16 cellular contexts compared by ENCODE assay signal in the genomic region with DNA sequence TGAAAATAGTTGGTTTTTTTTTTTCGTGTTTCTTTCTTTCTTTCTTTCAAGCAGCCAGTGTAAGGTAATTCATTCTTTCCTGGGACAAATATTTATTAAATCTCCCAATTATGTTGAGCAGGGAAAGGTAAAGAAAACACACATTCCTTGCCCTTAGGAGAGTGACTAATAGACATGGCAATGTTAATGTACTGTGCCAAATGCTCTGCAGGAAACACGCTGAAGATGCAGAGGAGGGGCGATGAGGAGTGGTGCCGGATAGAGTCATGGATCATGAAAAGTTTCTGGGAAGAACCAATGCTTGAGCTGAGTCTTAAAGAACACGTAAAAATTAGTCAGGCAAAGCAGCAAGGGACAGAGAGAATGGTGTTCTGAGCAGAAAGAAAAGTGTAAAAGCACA.
DNase-seq lines count a peak whose midpoint lies in the region; ATAC-seq, FAIRE-seq and TF ChIP-seq lines count a peak whose summit lies in the region.
"Had no signal": no experiment of that assay in that cellular context is flagged by ENCODE, and none has a peak within 500 bp of the region (broad histone marks: within the 10 kb centered on the region; RNA-seq: fewer than 3 reads in every experiment).

No MANE protein-coding gene starts in this region.

- no peak for ATAC-seq in GM21737 (IDR thresholded peaks at IDR 0.05; ENCODE audit: unreplicated experiment)
- ATAC-seq in stimulated activated memory B cell treated with anti-CD40 and anti-IgM and Interleukin-4, amounts not matched to agents 10 μg/mL and 1 μg/mL and 100 μg/mL, for 72 hours, result no peak
- ATAC-seq in GM21576 (IDR thresholded peaks at IDR 0.05; ENCODE audit: unreplicated experiment), result no peak

- TF ChIP-seq RAD21 in Ishikawa (IDR thresholded peaks at IDR 0.05; ENCODE audit: low read depth), result no peak

- peak overlapping the region; percentile 91 for H2AFZ ChIP-seq in keratinocyte (ENCODE audit: control insufficient read depth, low read length)

- H3K27me3 Mint-ChIP-seq in stimulated activated memory B cell treated with anti-CD40 and anti-IgM and Interleukin-4, amounts not matched to agents 10 μg/mL and 1 μg/mL and 100 μg/mL, for 72 hours, result no peaks in the 10 kb centered on the region

- no peaks in the 10 kb centered on the region for H3K9me3 ChIP-seq in keratinocyte (ENCODE audit: control insufficient read depth, low read depth, low read length)
- H3K9me3 ChIP-seq: vagina had no signal

- H3K36me3 Mint-ChIP-seq in stimulated activated memory B cell treated with anti-CD40 and anti-IgM and Interleukin-4, amounts not matched to agents 10 μg/mL and 1 μg/mL and 100 μg/mL, for 72 hours, result peaks cover 23% of the 10 kb centered on the region

- H3K27me3 ChIP-seq in brain microvascular endothelial cell (replicated peaks) (no peaks in the 10 kb centered on the region), keratinocyte (ENCODE audit: control insufficient read depth, extremely low read depth, insufficient read depth, low read length) (no peaks in the 10 kb centered on the region)
- H3K27me3 ChIP-seq: vagina had no signal

- H3K9me1 ChIP-seq in keratinocyte (ENCODE audit: control insufficient read depth, extremely low read depth, insufficient read depth, low read length), result no peaks in the 10 kb centered on the region

- no peak overlapping the region for H3K27ac ChIP-seq in brain microvascular endothelial cell
- H3K27ac ChIP-seq in keratinocyte (ENCODE audit: control insufficient read depth, insufficient read depth, low read length), result peak overlapping the region; percentile 46
- H3K27ac ChIP-seq: coronary artery, vagina had no signal

- no peak overlapping the region for H3K27ac Mint-ChIP-seq in stimulated activated memory B cell treated with anti-CD40 and anti-IgM and Interleukin-4, amounts not matched to agents 10 μg/mL and 1 μg/mL and 100 μg/mL, for 72 hours
- H3K27ac Mint-ChIP-seq: T-helper 1 cell treated with Interleukin-12 subunit alpha and Interleukin-12 subunit beta and Interleukin-4 antibody, amounts not matched to agents 30 μg/mL and 1 μg/mL, for 36 hours had no signal

- dilution Hi-C loops in keratinocyte (cut with MboI; ENCODE audit: extremely low pct_ligation_motif_present, low sequenced_read_pairs), result no loop called here

- TF ChIP-seq CTCF in brain microvascular endothelial cell (IDR thresholded peaks at IDR 0.05; ENCODE audit: low read depth, low read length, missing control alignments) (no peak), keratinocyte (optimal IDR thresholded peaks at IDR 0.05 in 1 of 3, IDR thresholded peaks at IDR 0.05 in 1 of 3, conservative IDR thresholded peaks at IDR 0.05 in 1 of 3; ENCODE audit: extremely low read depth in 1 of 3, insufficient read depth in 2 of 3, low read length in 3 of 3) (no peak)

- no peaks in the 10 kb centered on the region for H3K36me3 ChIP-seq in brain microvascular endothelial cell (replicated peaks)
- H3K36me3 ChIP-seq in keratinocyte (ENCODE audit: control insufficient read depth in 2 of 2, extremely low read depth in 1 of 2, insufficient read depth in 2 of 2, low read length in 2 of 2), result no peaks in the 10 kb centered on the region
- H3K36me3 ChIP-seq: vagina had no signal

- H3K9ac ChIP-seq in keratinocyte (ENCODE audit: control insufficient read depth, extremely low read depth, insufficient read depth, low read length), result no peak overlapping the region

- H3K9me3 Mint-ChIP-seq in stimulated activated memory B cell treated with anti-CD40 and anti-IgM and Interleukin-4, amounts not matched to agents 10 μg/mL and 1 μg/mL and 100 μg/mL, for 72 hours, result peaks cover 4% of the 10 kb centered on the region

- peak overlapping the region; percentile 56 for H3K4me2 ChIP-seq in keratinocyte (ENCODE audit: control insufficient read depth, extremely low read depth, insufficient read depth, low read depth, low read length)

- no peak for TF ChIP-seq EP300 in Ishikawa (IDR thresholded peaks at IDR 0.05; ENCODE audit: borderline replicate concordance)

- H3K79me2 ChIP-seq in keratinocyte (ENCODE audit: control insufficient read depth, insufficient read depth, low read length), result no peaks in the 10 kb centered on the region

- DNase-seq in AG08396 (ENCODE audit: low spot score), result peak; percentile 13
- peak; percentile 22 for DNase-seq in brain microvascular endothelial cell
- DNase-seq in keratinocyte (ENCODE audit: low read depth, low spot score), result peak; percentile 61
- no peak for DNase-seq in epidermal melanocyte (ENCODE audit: insufficient read length, low spot score)
- DNase-seq: activated CD4-positive, alpha-beta T cell treated with anti-CD3 and anti-CD28 coated beads, Interleukin-2, amount 50 U/mL, for 48 hours; AML-193; DND-41; KG1; NCI-H2081 treated with DMSO at 0.1 percent for 48 hours had no signal

- no peaks in the 10 kb centered on the region for H4K20me1 ChIP-seq in keratinocyte (ENCODE audit: control insufficient read depth, extremely low read depth, insufficient read depth, low read length)

- peak; percentile 97 for FAIRE-seq in keratinocyte (lab: Jason Lieb, UNC)

- no peak overlapping the region for H3K4me3 ChIP-seq in brain microvascular endothelial cell (ENCODE audit: low read depth, low read length)
- H3K4me3 ChIP-seq in keratinocyte (ENCODE audit: control insufficient read depth in 2 of 3, extremely low read depth in 1 of 3, insufficient read depth in 2 of 3, low read depth in 1 of 3, low read length in 3 of 3), result peak overlapping the region in 2 of 3 experiments; percentile 29 to 39
- H3K4me3 ChIP-seq: coronary artery, vagina had no signal

- H3K4me1 ChIP-seq in keratinocyte (ENCODE audit: control insufficient read depth, extremely low read depth, insufficient read depth, low read length), result peaks cover 15% of the 10 kb centered on the region
- H3K4me1 ChIP-seq: vagina had no signal

- in situ Hi-C loops in brain microvascular endothelial cell (cut with HindIII; ENCODE audit: low pct_ligation_motif_present, low sequenced_read_pairs), result no loop called here

- no peaks in the 10 kb centered on the region for H3K4me1 Mint-ChIP-seq in stimulated activated memory B cell treated with anti-CD40 and anti-IgM and Interleukin-4, amounts not matched to agents 10 μg/mL and 1 μg/mL and 100 μg/mL, for 72 hours

- no peak overlapping the region for H3K4me3 Mint-ChIP-seq in stimulated activated memory B cell treated with anti-CD40 and anti-IgM and Interleukin-4, amounts not matched to agents 10 μg/mL and 1 μg/mL and 100 μg/mL, for 72 hours
- H3K4me3 Mint-ChIP-seq: T-helper 1 cell treated with Interleukin-12 subunit alpha and Interleukin-12 subunit beta and Interleukin-4 antibody, amounts not matched to agents 30 μg/mL and 1 μg/mL, for 36 hours had no signal

TF ChIP-seq in Ishikawa, 13 proteins besides CTCF, POLR2A, EP300 and RAD21:
- TF ChIP-seq NFIC (IDR thresholded peaks at IDR 0.05), result peak; percentile 45; the same call in 1 of the 2 replicates
- no peak for TF ChIP-seq CEBPB (IDR thresholded peaks at IDR 0.05)
- TF ChIP-seq YY1 (IDR thresholded peaks at IDR 0.05; ENCODE audit: low read depth), result no peak
- TF ChIP-seq TEAD4 (IDR thresholded peaks at IDR 0.05), result peak; percentile 74; the same call in 1 of the 2 replicates
- TF ChIP-seq, protein P1, sequence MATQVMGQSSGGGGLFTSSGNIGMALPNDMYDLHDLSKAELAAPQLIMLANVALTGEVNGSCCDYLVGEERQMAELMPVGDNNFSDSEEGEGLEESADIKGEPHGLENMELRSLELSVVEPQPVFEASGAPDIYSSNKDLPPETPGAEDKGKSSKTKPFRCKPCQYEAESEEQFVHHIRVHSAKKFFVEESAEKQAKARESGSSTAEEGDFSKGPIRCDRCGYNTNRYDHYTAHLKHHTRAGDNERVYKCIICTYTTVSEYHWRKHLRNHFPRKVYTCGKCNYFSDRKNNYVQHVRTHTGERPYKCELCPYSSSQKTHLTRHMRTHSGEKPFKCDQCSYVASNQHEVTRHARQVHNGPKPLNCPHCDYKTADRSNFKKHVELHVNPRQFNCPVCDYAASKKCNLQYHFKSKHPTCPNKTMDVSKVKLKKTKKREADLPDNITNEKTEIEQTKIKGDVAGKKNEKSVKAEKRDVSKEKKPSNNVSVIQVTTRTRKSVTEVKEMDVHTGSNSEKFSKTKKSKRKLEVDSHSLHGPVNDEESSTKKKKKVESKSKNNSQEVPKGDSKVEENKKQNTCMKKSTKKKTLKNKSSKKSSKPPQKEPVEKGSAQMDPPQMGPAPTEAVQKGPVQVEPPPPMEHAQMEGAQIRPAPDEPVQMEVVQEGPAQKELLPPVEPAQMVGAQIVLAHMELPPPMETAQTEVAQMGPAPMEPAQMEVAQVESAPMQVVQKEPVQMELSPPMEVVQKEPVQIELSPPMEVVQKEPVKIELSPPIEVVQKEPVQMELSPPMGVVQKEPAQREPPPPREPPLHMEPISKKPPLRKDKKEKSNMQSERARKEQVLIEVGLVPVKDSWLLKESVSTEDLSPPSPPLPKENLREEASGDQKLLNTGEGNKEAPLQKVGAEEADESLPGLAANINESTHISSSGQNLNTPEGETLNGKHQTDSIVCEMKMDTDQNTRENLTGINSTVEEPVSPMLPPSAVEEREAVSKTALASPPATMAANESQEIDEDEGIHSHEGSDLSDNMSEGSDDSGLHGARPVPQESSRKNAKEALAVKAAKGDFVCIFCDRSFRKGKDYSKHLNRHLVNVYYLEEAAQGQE (IDR thresholded peaks at IDR 0.05; ENCODE audit: low read depth), result no peak
- no peak for TF ChIP-seq ZBTB7A (IDR thresholded peaks at IDR 0.05; ENCODE audit: low read depth)
